In genomic region chr5:39657943-39658342, GRCh38 we compare ENCODE assay signal across 23 cellular contexts.
DNase-seq lines count a peak whose midpoint lies in the region; ATAC-seq, FAIRE-seq and TF ChIP-seq lines count a peak whose summit lies in the region.
"Had no signal": no experiment of that assay in that cellular context is flagged by ENCODE, and none has a peak within 500 bp of the region (broad histone marks: within the 10 kb centered on the region; RNA-seq: fewer than 3 reads in every experiment).

No MANE protein-coding gene starts in this region.

- H3K27ac Mint-ChIP-seq in activated CD4-positive, alpha-beta T cell treated with anti-CD3 and anti-CD28 coated beads, Interleukin-2, amount 10 ng/mL, durations not matched to agents 7 days and 5 days = no peak overlapping the region
- H3K27ac Mint-ChIP-seq in mesothelial cell of epicardium = no peak overlapping the region
- H3K27ac Mint-ChIP-seq: activated CD8-positive, alpha-beta T cell treated with anti-CD3 and anti-CD28 coated beads, Interleukin-2, amount 10 ng/mL, durations not matched to agents 7 days and 5 days; brain; immature natural killer cell; naive thymus-derived CD8-positive, alpha-beta T cell had no signal

- no peaks in the 10 kb centered on the region for H3K9me3 ChIP-seq in pancreas
- H3K9me3 ChIP-seq: esophagus muscularis mucosa, MG63, SK-N-SH, uterus had no signal

- TF ChIP-seq CTCF in VCaP (conservative IDR thresholded peaks at IDR 0.05) (no peak), pancreas (IDR thresholded peaks at IDR 0.05) (no peak), mesothelial cell of epicardium (IDR thresholded peaks at IDR 0.05; ENCODE audit: unreplicated experiment) (no peak)

- POLR2A ChIA-PET in activated CD4-positive, alpha-beta T cell treated with anti-CD3 and anti-CD28 coated beads, Interleukin-2, amount 10 ng/mL, durations not matched to agents 7 days and 5 days (lab: Charles Lee) = no interaction called here

- H3K4me3 ChIP-seq in pancreas = no peak overlapping the region
- H3K4me3 ChIP-seq: esophagus muscularis mucosa, MG63, uterus had no signal

- no peak overlapping the region for H3K4me3 Mint-ChIP-seq in activated CD4-positive, alpha-beta T cell treated with anti-CD3 and anti-CD28 coated beads, Interleukin-2, amount 10 ng/mL, durations not matched to agents 7 days and 5 days
- H3K4me3 Mint-ChIP-seq in mesothelial cell of epicardium = no peak overlapping the region
- H3K4me3 Mint-ChIP-seq: activated CD8-positive, alpha-beta T cell treated with anti-CD3 and anti-CD28 coated beads, Interleukin-2, amount 10 ng/mL, durations not matched to agents 7 days and 5 days; brain; naive thymus-derived CD8-positive, alpha-beta T cell had no signal

- WGBS in pancreas, 2 donors = 88 to 98% methylated on average over 1 of the region's 1 CpG

- peaks cover 37% of the 10 kb centered on the region for H3K4me1 Mint-ChIP-seq in activated CD4-positive, alpha-beta T cell treated with anti-CD3 and anti-CD28 coated beads, Interleukin-2, amount 10 ng/mL, durations not matched to agents 7 days and 5 days
- peaks cover 42% of the 10 kb centered on the region for H3K4me1 Mint-ChIP-seq in mesothelial cell of epicardium
- H3K4me1 Mint-ChIP-seq: brain had no signal

- FAIRE-seq in pancreas (lab: Jason Lieb, UNC) = peak; percentile 20
- FAIRE-seq: HTR-8/SVneo had no signal

- H3K4me1 ChIP-seq in pancreas = no peaks in the 10 kb centered on the region
- H3K4me1 ChIP-seq: esophagus muscularis mucosa, uterus had no signal

- no peaks in the 10 kb centered on the region for H3K27me3 ChIP-seq in pancreas
- H3K27me3 ChIP-seq: esophagus muscularis mucosa, MG63, uterus had no signal

- ATAC-seq in HG02678 (IDR thresholded peaks at IDR 0.05; ENCODE audit: unreplicated experiment) (peak; percentile 59), pancreas (no peak), HG03439 (IDR thresholded peaks at IDR 0.05; ENCODE audit: unreplicated experiment) (no peak)
- ATAC-seq: activated CD8-positive, alpha-beta T cell treated with anti-CD3 and anti-CD28 coated beads, Interleukin-2, amount 10 ng/mL, durations not matched to agents 7 days and 5 days; naive thymus-derived CD8-positive, alpha-beta T cell had no signal

- H3K27ac ChIP-seq in VCaP = peak overlapping the region; percentile 84
- H3K27ac ChIP-seq in pancreas = no peak overlapping the region
- H3K27ac ChIP-seq: esophagus muscularis mucosa, uterus had no signal

- CTCF ChIA-PET in activated CD4-positive, alpha-beta T cell treated with anti-CD3 and anti-CD28 coated beads, Interleukin-2, amount 10 ng/mL, durations not matched to agents 7 days and 5 days (lab: Charles Lee) = no interaction called here

- H3K36me3 ChIP-seq in pancreas = no peaks in the 10 kb centered on the region
- H3K36me3 ChIP-seq: esophagus muscularis mucosa, MG63, uterus had no signal

- peaks cover 30% of the 10 kb centered on the region for H3K27me3 Mint-ChIP-seq in activated CD4-positive, alpha-beta T cell treated with anti-CD3 and anti-CD28 coated beads, Interleukin-2, amount 10 ng/mL, durations not matched to agents 7 days and 5 days
- no peaks in the 10 kb centered on the region for H3K27me3 Mint-ChIP-seq in mesothelial cell of epicardium (ENCODE audit: low read depth)
- H3K27me3 Mint-ChIP-seq: brain had no signal

- DNase-seq in activated CD4-positive, alpha-beta T cell treated with anti-CD3 and anti-CD28 coated beads, Interleukin-2, amount 10 ng/mL, durations not matched to agents 7 days and 5 days = peak; percentile 9
- no peak for DNase-seq in activated CD4-positive, alpha-beta T cell treated with anti-CD3 and anti-CD28 coated beads, Interleukin-2, amount 50 U/mL, for 48 hours
- DNase-seq in pancreas (no peak), mesothelial cell of epicardium (ENCODE audit: low spot score in 2 of 2, unreplicated experiment in 2 of 2) (no peak), NOMO-1 treated with dmso at 0.1 percent for 144 hours (lab: John Stamatoyannopoulos, UW; ENCODE audit: unreplicated experiment) (no peak)
- DNase-seq: activated CD8-positive, alpha-beta T cell treated with anti-CD3 and anti-CD28 coated beads, Interleukin-2, amount 10 ng/mL, durations not matched to agents 7 days and 5 days; activated effector memory CD4-positive, alpha-beta T cell treated with anti-CD3 and anti-CD28 coated beads, Interleukin-2, amount 50 U/mL, for 16 hours; head of caudate nucleus; mammary epithelial cell; MG63; naive thymus-derived CD8-positive, alpha-beta T cell; NCI-H2029 treated with DMSO at 0.1 percent for 48 hours; NCI-H510A treated with DMSO at 0.1 percent for 48 hours; SK-N-SH; stimulated activated CD4-positive, alpha-beta T cell treated with anti-CD3 and anti-CD28 coated beads, Interleukin-15, amount 100 ng/mL, for 24 hours; uterus had no signal

- H3K9me3 Mint-ChIP-seq in activated CD4-positive, alpha-beta T cell treated with anti-CD3 and anti-CD28 coated beads, Interleukin-2, amount 10 ng/mL, durations not matched to agents 7 days and 5 days = peaks cover 6% of the 10 kb centered on the region
- no peaks in the 10 kb centered on the region for H3K9me3 Mint-ChIP-seq in mesothelial cell of epicardium
- H3K9me3 Mint-ChIP-seq: brain had no signal

- intact Hi-C loops in pancreas (cut with DNase I) = no loop called here

- no peaks in the 10 kb centered on the region for H3K36me3 Mint-ChIP-seq in activated CD4-positive, alpha-beta T cell treated with anti-CD3 and anti-CD28 coated beads, Interleukin-2, amount 10 ng/mL, durations not matched to agents 7 days and 5 days (ENCODE audit: low read depth)
- H3K36me3 Mint-ChIP-seq in mesothelial cell of epicardium = peaks cover 9% of the 10 kb centered on the region
- H3K36me3 Mint-ChIP-seq: brain, immature natural killer cell had no signal
